11 cellular contexts compared by ENCODE assay signal in the genomic region with DNA sequence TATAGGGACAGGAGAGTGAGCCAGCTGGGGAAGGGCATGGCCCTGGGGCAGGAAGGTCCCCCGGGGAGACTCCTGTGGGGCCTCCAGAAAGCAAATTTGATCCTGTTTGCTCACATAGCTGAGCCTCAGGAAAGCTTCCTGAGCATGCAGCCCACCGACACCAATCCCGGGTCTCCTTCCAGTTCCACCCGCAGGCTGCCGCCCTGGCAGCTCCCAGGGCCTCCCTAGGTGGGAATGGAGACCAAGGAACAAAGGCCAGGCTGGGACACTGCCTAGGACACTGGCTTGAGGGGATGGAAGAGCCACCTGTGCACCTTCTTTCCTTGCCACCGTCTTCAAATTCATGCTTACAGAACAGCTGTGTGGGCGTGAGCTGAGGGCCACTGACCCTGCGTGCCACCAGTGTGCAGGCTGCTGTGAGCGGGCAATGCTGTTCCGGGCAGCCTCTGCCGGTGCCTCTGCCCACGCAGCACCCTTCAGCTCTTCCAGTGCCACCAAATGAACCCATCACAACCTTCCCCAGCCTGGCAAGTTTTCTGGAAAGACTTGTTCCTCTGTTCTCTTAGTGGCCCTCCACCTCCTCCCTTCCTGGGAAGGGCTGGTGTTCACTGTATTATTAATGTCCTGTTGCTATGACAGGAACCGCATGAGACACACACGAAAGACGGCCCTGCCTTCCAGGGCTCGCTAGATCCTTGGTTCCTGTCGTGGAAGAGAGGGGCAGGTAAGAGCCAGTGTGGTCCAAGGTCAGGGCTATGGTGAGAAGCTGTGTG. TPM values are rescaled to one million over a fixed set of nuclear protein-coding genes. Genes with fewer than 3 reads are reported as not detected.
A peak's percentile ranks its signal among the peaks of the same experiment; 100 is the strongest.
DNase-seq lines count a peak whose midpoint lies in the region; ATAC-seq, FAIRE-seq and TF ChIP-seq lines count a peak whose summit lies in the region.
"Had no signal": no experiment of that assay in that cellular context is flagged by ENCODE, and none has a peak within 500 bp of the region (broad histone marks: within the 10 kb centered on the region; RNA-seq: fewer than 3 reads in every experiment).

No MANE protein-coding gene starts in this region.

- H3K4me3 ChIP-seq in bronchial epithelial cell (ENCODE audit: low read depth, low read length) (no peak overlapping the region), neuronal stem cell (ENCODE audit: low read length in 2 of 2) (no peak overlapping the region)

- no peak overlapping the region for H4K91ac ChIP-seq in neuronal stem cell (ENCODE audit: low read depth, low read length, poor library complexity)

- DNase-seq in GM13977 (ENCODE audit: low spot score), result peak; percentile 31
- DNase-seq in bronchial epithelial cell (ENCODE audit: low read depth), result peak; percentile 72
- DNase-seq in neuronal stem cell (ENCODE audit: low spot score), result no peak
- no peak for DNase-seq in middle frontal gyrus (ENCODE audit: extremely low spot score, low spot score)
- DNase-seq in erythroblast (lab: John Stamatoyannopoulos, UW), result no peak
- DNase-seq: effector CD4-positive, alpha-beta T cell; left ventricle myocardium superior had no signal

- no peak overlapping the region for H3K4ac ChIP-seq in neuronal stem cell (ENCODE audit: low read length)

- H2BK15ac ChIP-seq in neuronal stem cell (ENCODE audit: low read length), result no peak overlapping the region

- no peaks in the 10 kb centered on the region for H3K79me1 ChIP-seq in neuronal stem cell (ENCODE audit: low read depth, low read length)

- peaks cover 0 to 2% of the 10 kb centered on the region in 2 donors for H3K9me3 ChIP-seq in neuronal stem cell (replicated peaks in 1 of 2; ENCODE audit: control insufficient read depth in 2 of 2, insufficient read depth in 1 of 2, low read depth in 1 of 2, low read length in 2 of 2)

- H3K36me3 ChIP-seq in bronchial epithelial cell (ENCODE audit: control insufficient read depth, insufficient read depth, low read length) (no peaks in the 10 kb centered on the region), neuronal stem cell (replicated peaks in 1 of 2; ENCODE audit: control insufficient read depth in 2 of 2, insufficient read depth in 2 of 2, low read length in 2 of 2) (no peaks in the 10 kb centered on the region)

- no peak overlapping the region for H3K4me2 ChIP-seq in neuronal stem cell (ENCODE audit: insufficient read depth, low read length, poor library complexity, severe bottlenecking)

- H4K8ac ChIP-seq in neuronal stem cell (ENCODE audit: low read depth, low read length), result peak overlapping the region; percentile 44

- H3K23ac ChIP-seq in neuronal stem cell (ENCODE audit: low read depth, low read length, poor library complexity), result peak overlapping the region; percentile 92

- ATAC-seq in HG02571 (IDR thresholded peaks at IDR 0.05; ENCODE audit: unreplicated experiment) (peak; percentile 40), GM18519 (IDR thresholded peaks at IDR 0.05; ENCODE audit: low FRiP score, unreplicated experiment) (no peak), HG02763 (IDR thresholded peaks at IDR 0.05; ENCODE audit: unreplicated experiment) (no peak)
- ATAC-seq: HCT116, left ventricle myocardium superior had no signal

- H2AK5ac ChIP-seq in neuronal stem cell (ENCODE audit: low read depth, low read length), result peak overlapping the region; percentile 20

- H3K27me3 ChIP-seq in bronchial epithelial cell (ENCODE audit: control insufficient read depth, insufficient read depth, low read length) (no peaks in the 10 kb centered on the region), neuronal stem cell (ENCODE audit: control insufficient read depth in 3 of 3, insufficient read depth in 3 of 3, low read depth in 1 of 3, low read length in 3 of 3) (no peaks in the 10 kb centered on the region)

- H3K18ac ChIP-seq in neuronal stem cell (ENCODE audit: low read length), result peak overlapping the region; percentile 18

- WGBS in neuronal stem cell (ENCODE audit: extremely low coverage in 2 of 2, insufficient read length in 2 of 2, insufficient replicate concordance in 1 of 2), 2 donors, result no CpG with 5 or more reads among the region's 17 CpGs

- peak overlapping the region; percentile 30 for H3K9ac ChIP-seq in neuronal stem cell (ENCODE audit: low read depth, low read length, poor library complexity)

- FAIRE-seq in bronchial epithelial cell (lab: Jason Lieb, UNC), result no peak

- peaks cover 10 to 13% of the 10 kb centered on the region in 2 donors for H3K4me1 ChIP-seq in neuronal stem cell (ENCODE audit: control insufficient read depth in 2 of 2, insufficient read depth in 1 of 2, low read depth in 1 of 2, low read length in 2 of 2)

- no peak for TF ChIP-seq CTCF in GM13977 (IDR thresholded peaks at IDR 0.05; ENCODE audit: extremely low read depth, insufficient read depth, missing control alignments)
- TF ChIP-seq CTCF in bronchial epithelial cell (IDR thresholded peaks at IDR 0.05; ENCODE audit: insufficient read depth, low read length, severe bottlenecking), result no peak

- no peak overlapping the region for H2BK12ac ChIP-seq in neuronal stem cell (ENCODE audit: low read length)

- H2BK120ac ChIP-seq in neuronal stem cell (ENCODE audit: low read depth, low read length), result no peak overlapping the region

- H2AFZ ChIP-seq in neuronal stem cell (ENCODE audit: low read length), result peak overlapping the region; percentile 39

- no peak overlapping the region for H3K14ac ChIP-seq in neuronal stem cell (ENCODE audit: low read length)

- H2BK5ac ChIP-seq in neuronal stem cell (ENCODE audit: low read length), result no peak overlapping the region

- no peak overlapping the region for H3K27ac ChIP-seq in neuronal stem cell (replicated peaks; ENCODE audit: low read length)

- in situ Hi-C loops in GM13977 (cut with MboI; ENCODE audit: low pct_unique_long_range_greater_than_20kb, low sequenced_read_pairs, unreplicated experiment), result loop anchor here (5.0 to 10.0 kb wide), 2 partner anchors 54 to 202 kb away; a partner anchor contains a TSS

- TF ChIP-seq POLR2A in erythroblast (IDR thresholded peaks at IDR 0.05; ENCODE audit: low read length), result no peak

RNA-seq across cellular contexts. Expression of a gene that starts 53.6 kb away (rescaled TPM):
- 58.2 and 78.7 TPM in 2 replicates for total RNA-seq in bronchial epithelial cell
- polyA plus RNA-seq in neuronal stem cell (2013, experiment 1 of 2), result 17.2 TPM
- 17.4 TPM for polyA plus RNA-seq in neuronal stem cell (2013, experiment 2 of 2)

Comparison
In these comparisons a context has a peak if more than half of its experiments do, and no peak if none do; other contexts are left out.
1. DNase-seq: peak in GM13977 (single experiment) and bronchial epithelial cell (single experiment); none in neuronal stem cell (single experiment), middle frontal gyrus (single experiment) and erythroblast (0 of 2).